ENCODE assay signal across 8 cellular contexts in the genomic region with DNA sequence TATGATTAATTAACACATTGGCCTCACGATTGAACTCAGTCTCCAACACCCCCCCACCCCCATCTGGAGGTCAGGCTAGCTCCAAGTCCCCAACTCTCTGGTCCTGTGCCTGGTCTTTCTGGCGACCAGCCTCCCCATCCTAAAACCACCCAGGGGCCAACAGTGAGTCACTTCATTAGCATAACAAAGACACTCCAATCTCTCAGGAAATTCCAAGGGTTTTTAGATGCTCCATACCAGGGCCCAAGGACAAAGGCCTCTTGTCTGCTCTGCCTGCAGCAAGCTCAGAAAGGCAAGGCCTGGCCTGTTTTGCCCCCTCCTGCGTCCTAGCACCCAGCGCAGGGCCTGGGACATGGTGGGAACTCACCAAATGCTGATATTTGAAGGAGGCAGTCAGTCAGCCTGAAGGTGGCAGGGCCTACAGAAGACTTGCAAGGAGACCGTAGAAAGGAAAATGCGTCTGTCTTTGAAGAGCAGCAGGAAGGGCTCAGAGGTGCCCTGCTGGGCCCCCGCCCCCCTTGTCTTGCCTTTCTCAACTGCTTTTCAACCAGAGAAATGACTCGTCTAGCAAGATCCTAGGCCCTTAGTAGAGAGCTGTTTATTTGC.
DNase-seq lines count a peak whose midpoint lies in the region; ATAC-seq and TF ChIP-seq lines count a peak whose summit lies in the region.

No MANE protein-coding gene starts in this region.

- H3K9ac ChIP-seq in GM23248, result no peak overlapping the region

- H3K4me2 ChIP-seq in GM23248 (ENCODE audit: unreplicated experiment), result no peak overlapping the region

- WGBS in GM23248 (ENCODE audit: low coverage in 1 of 2, low lambda C conversion rate in 2 of 2, missing lambda C conversion rate in 2 of 2), 2 experiments, result 48 to 50% methylated on average over 8 of the region's 8 CpGs
- WGBS in suprapubic skin, result 46% methylated on average over 8 of the region's 8 CpGs

- H3K4me3 ChIP-seq in GM23248 (no peak overlapping the region), suprapubic skin (no peak overlapping the region)

- H3K79me2 ChIP-seq in GM23248 (ENCODE audit: insufficient read depth), result no peaks in the 10 kb centered on the region

- H3K9me2 ChIP-seq in GM23248 (ENCODE audit: insufficient read depth), result no peaks in the 10 kb centered on the region

- ATAC-seq in sciatic nerve, result peak; percentile 15
- ATAC-seq in GM21737 (IDR thresholded peaks at IDR 0.05; ENCODE audit: unreplicated experiment), result no peak

- H3K4me1 ChIP-seq in GM23248 (ENCODE audit: insufficient read depth) (peaks cover 11% of the 10 kb centered on the region), suprapubic skin (no peaks in the 10 kb centered on the region)

- DNase-seq in GM23248 (peak; percentile 51), SW480 (ENCODE audit: low spot score) (peak; percentile 90), globus pallidus (ENCODE audit: low spot score) (peak; percentile 40), sciatic nerve (ENCODE audit: low spot score) (peak; percentile 52), NCI-H345 treated with DMSO at 0.1 percent for 48 hours (lab: John Stamatoyannopoulos, UW; ENCODE audit: unreplicated experiment) (no peak), NCI-H1930 (lab: John Stamatoyannopoulos, UW) (no peak), suprapubic skin (ENCODE audit: low spot score in 2 of 2) (no peak)

- no peak for TF ChIP-seq CTCF in suprapubic skin (IDR thresholded peaks at IDR 0.05)

- H3K9me3 ChIP-seq in GM23248 (ENCODE audit: low read depth) (no peaks in the 10 kb centered on the region), suprapubic skin (no peaks in the 10 kb centered on the region)

- H3K27me3 ChIP-seq in GM23248 (replicated peaks; ENCODE audit: insufficient read depth) (no peaks in the 10 kb centered on the region), suprapubic skin (peaks cover 41% of the 10 kb centered on the region)

- no peaks in the 10 kb centered on the region for H3F3A ChIP-seq in GM23248 (ENCODE audit: insufficient read depth)

- no peak for TF ChIP-seq POLR2A in suprapubic skin (IDR thresholded peaks at IDR 0.05)

- H2AFZ ChIP-seq in GM23248, result no peak overlapping the region

- intact Hi-C loops in sciatic nerve (cut with DNase I), result no loop called here

- H4K20me1 ChIP-seq in GM23248 (ENCODE audit: insufficient read depth), result no peaks in the 10 kb centered on the region

- H3K27ac ChIP-seq in GM23248 (no peak overlapping the region), suprapubic skin (no peak overlapping the region)

- no peak for TF ChIP-seq EP300 in suprapubic skin (IDR thresholded peaks at IDR 0.05)

- H3K36me3 ChIP-seq in GM23248 (ENCODE audit: low read depth), result no peaks in the 10 kb centered on the region
- no peaks in the 10 kb centered on the region for H3K36me3 ChIP-seq in suprapubic skin

- in situ Hi-C loops in GM23248 (cut with MboI), result no loop called here

Comparison
In these comparisons a context has a peak if more than half of its experiments do, and no peak if none do; other contexts are left out.
1. DNase-seq: peak in GM23248 (single experiment), SW480 (single experiment), globus pallidus (single experiment) and sciatic nerve (single experiment); none in NCI-H345 treated with DMSO at 0.1 percent for 48 hours (single experiment), NCI-H1930 (0 of 2) and suprapubic skin (0 of 2).